In genomic region chr17:81553018-81553615, GRCh38 we compare ENCODE assay signal across 8 cellular contexts. TPM values are rescaled to one million over a fixed set of nuclear protein-coding genes. Genes with fewer than 3 reads are reported as not detected.
A peak's percentile ranks its signal among the peaks of the same experiment; 100 is the strongest.
DNase-seq lines count a peak whose midpoint lies in the region; ATAC-seq and TF ChIP-seq lines count a peak whose summit lies in the region.

No MANE protein-coding gene starts in this region.

- H3K36me3 ChIP-seq in CD8-positive, alpha-beta T cell (ENCODE audit: insufficient read depth, low read length) = peaks cover 6% of the 10 kb centered on the region
- H3K36me3 ChIP-seq in Panc1 (ENCODE audit: control insufficient read depth, insufficient read depth, low read length) (peaks cover 5% of the 10 kb centered on the region; the same call in 1 of the 2 replicates), fibroblast of lung (ENCODE audit: control insufficient read depth, insufficient read depth, low read length) (peaks cover 29% of the 10 kb centered on the region)

- H3K9me3 ChIP-seq in CD8-positive, alpha-beta T cell (ENCODE audit: low read length) = no peaks in the 10 kb centered on the region
- H3K9me3 ChIP-seq in Panc1 (ENCODE audit: control insufficient read depth, insufficient read depth, low read depth, low read length) = no peaks in the 10 kb centered on the region
- no peaks in the 10 kb centered on the region for H3K9me3 ChIP-seq in fibroblast of lung (ENCODE audit: control insufficient read depth, insufficient read depth, low read depth, low read length)

- no peaks in the 10 kb centered on the region for H3K9me3 Mint-ChIP-seq in CD8-positive, alpha-beta T cell
- no peaks in the 10 kb centered on the region for H3K9me3 Mint-ChIP-seq in activated T-cell treated with anti-CD3 and anti-CD28 coated beads, Interleukin-2, amount 50 U/mL, for 72 hours
- H3K9me3 Mint-ChIP-seq in nephron progenitor cell = no peaks in the 10 kb centered on the region
- no peaks in the 10 kb centered on the region for H3K9me3 Mint-ChIP-seq in stimulated activated naive CD8-positive, alpha-beta T cell treated with anti-CD3 and anti-CD28 coated beads, Interleukin-15, amount 100 ng/mL, for 72 hours

- peaks cover 34% of the 10 kb centered on the region for H3K36me3 Mint-ChIP-seq in CD8-positive, alpha-beta T cell
- H3K36me3 Mint-ChIP-seq in activated T-cell treated with anti-CD3 and anti-CD28 coated beads, Interleukin-2, amount 50 U/mL, for 72 hours (ENCODE audit: insufficient read depth in 2 of 2) = peaks cover 0 to 7% of the 10 kb centered on the region in 2 donors
- H3K36me3 Mint-ChIP-seq in nephron progenitor cell (ENCODE audit: low read depth) = peaks cover 18% of the 10 kb centered on the region

- TF ChIP-seq CTCF in CD8-positive, alpha-beta T cell (IDR thresholded peaks at IDR 0.05) = no peak
- no peak for TF ChIP-seq CTCF in Panc1 (IDR thresholded peaks at IDR 0.05)
- peak in 1 of 2 donors; percentile 13 for TF ChIP-seq CTCF in fibroblast of lung (conservative IDR thresholded peaks at IDR 0.05 in 1 of 2, IDR thresholded peaks at IDR 0.05 in 1 of 2; ENCODE audit: low read depth in 1 of 2, low read length in 2 of 2)
- TF ChIP-seq CTCF in nephron progenitor cell (IDR thresholded peaks at IDR 0.05) = no peak

- peak overlapping the region; percentile 87 for H3K27ac Mint-ChIP-seq in CD8-positive, alpha-beta T cell
- peak overlapping the region; percentile 71 for H3K27ac Mint-ChIP-seq in activated T-cell treated with anti-CD3 and anti-CD28 coated beads, Interleukin-2, amount 50 U/mL, for 72 hours
- H3K27ac Mint-ChIP-seq in nephron progenitor cell = peak overlapping the region; percentile 59
- peak overlapping the region; percentile 74 to 95 for H3K27ac Mint-ChIP-seq in stimulated activated naive CD8-positive, alpha-beta T cell treated with anti-CD3 and anti-CD28 coated beads, Interleukin-15, amount 100 ng/mL, for 72 hours

- peak overlapping the region; percentile 86 for H3K4me3 Mint-ChIP-seq in CD8-positive, alpha-beta T cell
- peak overlapping the region; percentile 92 to 96 for H3K4me3 Mint-ChIP-seq in activated T-cell treated with anti-CD3 and anti-CD28 coated beads, Interleukin-2, amount 50 U/mL, for 72 hours
- H3K4me3 Mint-ChIP-seq in nephron progenitor cell = peak overlapping the region; percentile 85
- H3K4me3 Mint-ChIP-seq in stimulated activated naive CD8-positive, alpha-beta T cell treated with anti-CD3 and anti-CD28 coated beads, Interleukin-15, amount 100 ng/mL, for 72 hours = peak overlapping the region; percentile 96 to 98

- POLR2A ChIA-PET in CD8-positive, alpha-beta T cell (lab: Charles Lee) = interaction anchor here (0.5 to 2.8 kb wide), 6 partner anchors 35 to 314 kb away, joined by 3 to 26 read pairs (median 4); partner anchors contain the start of genes ACTG1, NDUFAF8 and TEPSIN
- POLR2A ChIA-PET in Panc1 (lab: Charles Lee) = interaction anchor here (1.1 kb wide), 1 partner anchor 9 kb away, joined by 3 read pairs; no protein-coding TSS in a partner anchor

- in situ Hi-C loops in Panc1 (cut with HindIII; ENCODE audit: low pct_unique_long_range_greater_than_20kb, low sequenced_read_pairs) = no loop called here

- no peaks in the 10 kb centered on the region for H4K20me1 ChIP-seq in fibroblast of lung (ENCODE audit: control insufficient read depth, extremely low read depth, insufficient read depth, low read length)

- H3K4me2 ChIP-seq in fibroblast of lung (ENCODE audit: extremely low read depth, insufficient read depth, low read length) = peak overlapping the region; percentile 93

- peaks cover 31% of the 10 kb centered on the region for H3K4me1 Mint-ChIP-seq in CD8-positive, alpha-beta T cell (ENCODE audit: low read depth)
- peaks cover 44% of the 10 kb centered on the region for H3K4me1 Mint-ChIP-seq in activated T-cell treated with anti-CD3 and anti-CD28 coated beads, Interleukin-2, amount 50 U/mL, for 72 hours (ENCODE audit: low read depth)
- peaks cover 44% of the 10 kb centered on the region for H3K4me1 Mint-ChIP-seq in nephron progenitor cell
- peaks cover 44% of the 10 kb centered on the region for H3K4me1 Mint-ChIP-seq in stimulated activated naive CD8-positive, alpha-beta T cell treated with anti-CD3 and anti-CD28 coated beads, Interleukin-15, amount 100 ng/mL, for 72 hours

- no TSS peak for BruUV-seq in Panc1 (replicated peaks; lab: Mats Ljungman, UMichigan)

- H3K27me3 ChIP-seq in CD8-positive, alpha-beta T cell (ENCODE audit: insufficient read depth, low read length) = no peaks in the 10 kb centered on the region
- H3K27me3 ChIP-seq in Panc1 (ENCODE audit: control insufficient read depth, insufficient read depth, low read length) = no peaks in the 10 kb centered on the region
- H3K27me3 ChIP-seq in fibroblast of lung (ENCODE audit: control insufficient read depth, insufficient read depth, low read length) = no peaks in the 10 kb centered on the region

- ATAC-seq in CD8-positive, alpha-beta T cell = peak; percentile 71
- ATAC-seq in GM19463 (IDR thresholded peaks at IDR 0.05; ENCODE audit: unreplicated experiment) = peak; percentile 37
- ATAC-seq in Panc1 = peak; percentile 71
- ATAC-seq in activated T-cell treated with anti-CD3 and anti-CD28 coated beads, Interleukin-2, amount 50 U/mL, for 72 hours (replicated peaks in 1 of 2) = peak; percentile 71 to 76
- peak; percentile 79 for ATAC-seq in stimulated activated naive CD8-positive, alpha-beta T cell treated with anti-CD3 and anti-CD28 coated beads, Interleukin-15, amount 100 ng/mL, for 72 hours

- peak overlapping the region; percentile 96 for H3K4me3 ChIP-seq in CD8-positive, alpha-beta T cell (ENCODE audit: low read depth, low read length)
- H3K4me3 ChIP-seq in Jurkat, Clone E6-1 (ENCODE audit: low read length) = peak overlapping the region; percentile 82
- H3K4me3 ChIP-seq in Panc1 (ENCODE audit: low read depth in 2 of 2, low read length in 2 of 2) = peak overlapping the region; percentile 84 to 91
- H3K4me3 ChIP-seq in fibroblast of lung (replicated peaks in 1 of 4; ENCODE audit: control extremely low read depth in 1 of 4, insufficient read depth in 1 of 4, low read depth in 3 of 4, low read length in 4 of 4) = peak overlapping the region; percentile 85 to 95 (median 90)

- peaks cover 21% of the 10 kb centered on the region for H3K4me1 ChIP-seq in CD8-positive, alpha-beta T cell (ENCODE audit: insufficient read depth, low read length)
- H3K4me1 ChIP-seq in Panc1 (ENCODE audit: control insufficient read depth, insufficient read depth, low read length) (peaks cover 54% of the 10 kb centered on the region), fibroblast of lung (ENCODE audit: control insufficient read depth, extremely low read depth, insufficient read depth, low read length) (peaks cover 28% of the 10 kb centered on the region)

- H2AFZ ChIP-seq in fibroblast of lung (ENCODE audit: low read length) = no peak overlapping the region

- peak overlapping the region; percentile 82 for H3K27ac ChIP-seq in CD8-positive, alpha-beta T cell (ENCODE audit: low read depth, low read length)
- H3K27ac ChIP-seq in Panc1 (ENCODE audit: low read length) (peak overlapping the region; percentile 100), fibroblast of lung (ENCODE audit: insufficient read depth, low read length) (peak overlapping the region; percentile 87)

- peak; percentile 55 to 83 (median 71) for DNase-seq in CD8-positive, alpha-beta T cell
- DNase-seq in Jurkat, Clone E6-1 (ENCODE audit: low read depth, low spot score) = peak; percentile 86
- DNase-seq in Panc1 (ENCODE audit: low read depth, low spot score) = no peak
- DNase-seq in activated T-cell treated with anti-CD3 and anti-CD28 coated beads, Interleukin-2, amount 50 U/mL, for 72 hours = peak; percentile 67 to 74
- DNase-seq in fibroblast of lung (ENCODE audit: low read depth in 2 of 2) = peak; percentile 73 to 80
- DNase-seq in nephron progenitor cell = peak; percentile 77
- peak; percentile 72 to 73 for DNase-seq in stimulated activated naive CD8-positive, alpha-beta T cell treated with anti-CD3 and anti-CD28 coated beads, Interleukin-15, amount 100 ng/mL, for 72 hours

- peak overlapping the region; percentile 77 for H3K9ac ChIP-seq in fibroblast of lung (ENCODE audit: insufficient read depth, low read length)

- CTCF ChIA-PET in CD8-positive, alpha-beta T cell (lab: Charles Lee) = interaction anchor here (1.0 to 2.7 kb wide), 4 partner anchors 15 to 300 kb away, joined by 4 to 15 read pairs (median 5); no protein-coding TSS in a partner anchor
- CTCF ChIA-PET in Panc1 (lab: Charles Lee) = no interaction called here

- intact Hi-C loops in CD8-positive, alpha-beta T cell (cut with DNase I, micrococcal nuclease) = loop anchor here (1.0 to 10.0 kb wide), 9 partner anchors 34 to 1098 kb away; partner anchors contain the start of genes CCDC137 (in 1 of the 2), NDUFAF8 (in 1 of the 2), NPLOC4 (in 1 of the 2) and OXLD1 (in 1 of the 2)
- intact Hi-C loops in Panc1 (cut with micrococcal nuclease; ENCODE audit: unreplicated experiment) = loop anchor here (2.0 kb wide), 1 partner anchor 14 kb away; no protein-coding TSS in a partner anchor

- no peaks in the 10 kb centered on the region for H3K27me3 Mint-ChIP-seq in CD8-positive, alpha-beta T cell (ENCODE audit: low read depth)
- no peaks in the 10 kb centered on the region for H3K27me3 Mint-ChIP-seq in activated T-cell treated with anti-CD3 and anti-CD28 coated beads, Interleukin-2, amount 50 U/mL, for 72 hours (ENCODE audit: low read depth)
- no peaks in the 10 kb centered on the region for H3K27me3 Mint-ChIP-seq in nephron progenitor cell (ENCODE audit: low read depth, poor library complexity)
- H3K27me3 Mint-ChIP-seq in stimulated activated naive CD8-positive, alpha-beta T cell treated with anti-CD3 and anti-CD28 coated beads, Interleukin-15, amount 100 ng/mL, for 72 hours = no peaks in the 10 kb centered on the region

- H3K79me2 ChIP-seq in fibroblast of lung (ENCODE audit: control insufficient read depth, insufficient read depth, low read length) = peaks cover 24% of the 10 kb centered on the region

RNA-seq across cellular contexts. Expression of gene FAAP100, which starts 1.0 kb away (rescaled TPM):
- 10 to 100 TPM; 21.7 to 23.5 TPM for total RNA-seq in CD8-positive, alpha-beta T cell
- 26.1 TPM for polyA plus RNA-seq in Jurkat, Clone E6-1 (2012; ENCODE audit: insufficient read depth, insufficient read length)
- total RNA-seq in Panc1 (2021; ENCODE audit: unreplicated experiment) (265 TPM), fibroblast of lung (10.4 and 12.6 TPM in 2 replicates)
- 232 TPM for polyA plus RNA-seq in Panc1 (2012; ENCODE audit: insufficient read length)
- 10 to 100 TPM; 21.3 to 29.1 TPM for total RNA-seq in activated T-cell treated with anti-CD3 and anti-CD28 coated beads, Interleukin-2, amount 50 U/mL, for 72 hours
- 6.7 and 8.1 TPM in 2 replicates for polyA plus RNA-seq in fibroblast of lung
- polyA plus RNA-seq in fibroblast of lung (2012) = 13.7 and 19.1 TPM in 2 replicates
- polyA minus RNA-seq in fibroblast of lung (ENCODE audit: low replicate concordance) = 17.6 and 22.4 TPM in 2 replicates

RNA-seq across cellular contexts. Expression of gene FSCN2, which starts 24.9 kb away (rescaled TPM):
- under 1 TPM; 0.36 to 0.38 TPM for total RNA-seq in CD8-positive, alpha-beta T cell
- not detected for polyA plus RNA-seq in Jurkat, Clone E6-1 (2012; ENCODE audit: insufficient read depth, insufficient read length)
- total RNA-seq in Panc1 (2021; ENCODE audit: unreplicated experiment) = 1.2 TPM
- polyA plus RNA-seq in Panc1 (2012; ENCODE audit: insufficient read length) = 9.6 TPM
- 1 to 10 TPM in 1 of 2 donors, under 1 TPM in 1; 0.95 to 1.8 TPM for total RNA-seq in activated T-cell treated with anti-CD3 and anti-CD28 coated beads, Interleukin-2, amount 50 U/mL, for 72 hours
- total RNA-seq in fibroblast of lung = 1.5 and 2.0 TPM in 2 replicates
- 0.07 and 0.35 TPM in 2 replicates for polyA plus RNA-seq in fibroblast of lung
- polyA plus RNA-seq in fibroblast of lung (2012) = 0.21 and 0.73 TPM in 2 replicates
- polyA minus RNA-seq in fibroblast of lung (ENCODE audit: low replicate concordance) = 0.39 TPM in 1 of 2 replicates, not detected in the other

RNA-seq across cellular contexts. Expression of gene ACTG1, which starts 40.5 kb away (rescaled TPM):
- total RNA-seq in CD8-positive, alpha-beta T cell = 1,000 to 10,000 TPM; 1,370 to 1,375 TPM
- 2,303 TPM for polyA plus RNA-seq in Jurkat, Clone E6-1 (2012; ENCODE audit: insufficient read depth, insufficient read length)
- total RNA-seq in Panc1 (2021; ENCODE audit: unreplicated experiment) (4,502 TPM), fibroblast of lung (5,538 and 6,636 TPM in 2 replicates)
- 6,760 TPM for polyA plus RNA-seq in Panc1 (2012; ENCODE audit: insufficient read length)
- 1,000 to 10,000 TPM; 3,862 to 3,966 TPM for total RNA-seq in activated T-cell treated with anti-CD3 and anti-CD28 coated beads, Interleukin-2, amount 50 U/mL, for 72 hours
- 8,446 and 8,888 TPM in 2 replicates for polyA plus RNA-seq in fibroblast of lung
- 6,897 and 7,279 TPM in 2 replicates for polyA plus RNA-seq in fibroblast of lung (2012)
- 10,903 and 14,156 TPM in 2 replicates for polyA minus RNA-seq in fibroblast of lung (ENCODE audit: low replicate concordance)
